Comparison of ENCODE assay signal across 10 cellular contexts in the genomic region with DNA sequence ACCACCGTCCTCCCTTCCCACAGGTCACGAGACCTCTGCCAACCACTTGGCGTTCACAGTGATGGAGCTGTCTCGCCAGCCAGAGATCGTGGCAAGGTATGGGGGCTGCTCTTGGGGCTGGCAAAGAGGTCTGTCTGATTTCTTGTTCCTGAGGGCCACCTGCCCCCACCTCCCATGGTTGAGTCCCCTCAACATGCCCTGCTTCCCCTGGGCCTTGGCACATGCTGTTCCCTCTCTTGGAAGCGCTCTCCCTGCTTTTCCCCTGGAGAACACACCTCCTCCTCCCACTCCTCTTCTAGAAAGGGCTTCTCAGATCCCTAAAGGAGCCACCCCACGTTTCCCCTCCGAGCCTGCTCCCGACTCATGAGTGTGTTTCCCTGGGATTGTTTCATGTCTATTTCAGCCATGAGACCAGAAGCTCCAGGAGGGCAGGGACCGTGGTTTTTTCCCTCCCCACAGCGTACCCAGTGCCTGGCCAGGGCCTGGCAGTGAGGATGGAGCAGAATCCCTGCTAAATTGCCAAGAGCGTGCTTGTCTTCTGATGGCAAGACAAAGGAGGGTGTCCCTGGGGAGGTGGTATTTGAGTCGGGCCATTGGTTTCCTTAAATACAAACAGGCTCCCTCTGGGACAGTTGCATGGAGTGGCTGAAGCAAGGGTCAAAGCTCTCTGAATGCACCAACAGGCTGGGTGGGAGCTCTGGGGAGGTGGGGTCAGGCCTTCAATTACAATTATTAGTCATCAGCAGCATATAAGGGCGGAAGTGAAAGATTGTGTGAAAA. TPM values are rescaled to one million over a fixed set of nuclear protein-coding genes. Genes with fewer than 3 reads are reported as not detected.
DNase-seq lines count a peak whose midpoint lies in the region; ATAC-seq and TF ChIP-seq lines count a peak whose summit lies in the region.
"Had no signal": no experiment of that assay in that cellular context is flagged by ENCODE, and none has a peak within 500 bp of the region (broad histone marks: within the 10 kb centered on the region; RNA-seq: fewer than 3 reads in every experiment).

No MANE protein-coding gene starts in this region.

- H3K4me1 Mint-ChIP-seq in activated CD4-positive, alpha-beta memory T cell treated with anti-CD3 and anti-CD28 coated beads, Interleukin-2, amount 10 ng/mL, durations not matched to agents 7 days and 5 days = no peaks in the 10 kb centered on the region
- H3K4me1 Mint-ChIP-seq in activated CD4-positive, alpha-beta memory T cell treated with anti-CD3 and anti-CD28 coated beads for 36 hours (ENCODE audit: low read depth) = no peaks in the 10 kb centered on the region
- H3K4me1 Mint-ChIP-seq in activated T-cell treated with anti-CD3 and anti-CD28 coated beads, Interleukin-2, amount 50 U/mL, for 4 hours (ENCODE audit: low read depth) = no peaks in the 10 kb centered on the region

- no peaks in the 10 kb centered on the region for H3K27me3 ChIP-seq in Karpas-422 (ENCODE audit: low read length)
- H3K27me3 ChIP-seq: tibial artery had no signal

- H3K4me3 ChIP-seq in HEK293 (ENCODE audit: low read depth, low read length) (no peak overlapping the region), Karpas-422 (ENCODE audit: low read length) (no peak overlapping the region)
- H3K4me3 ChIP-seq: tibial artery had no signal

- ATAC-seq in activated T-cell treated with anti-CD3 and anti-CD28 coated beads, Interleukin-2, amount 50 U/mL, for 4 hours = no peak

- no peaks in the 10 kb centered on the region for H3K9me3 Mint-ChIP-seq in activated CD4-positive, alpha-beta memory T cell treated with anti-CD3 and anti-CD28 coated beads, Interleukin-2, amount 10 ng/mL, durations not matched to agents 7 days and 5 days
- no peaks in the 10 kb centered on the region for H3K9me3 Mint-ChIP-seq in activated CD4-positive, alpha-beta memory T cell treated with anti-CD3 and anti-CD28 coated beads for 36 hours
- H3K9me3 Mint-ChIP-seq in activated T-cell treated with anti-CD3 and anti-CD28 coated beads, Interleukin-2, amount 50 U/mL, for 4 hours = no peaks in the 10 kb centered on the region

- H3K4me1 ChIP-seq in HEK293 (ENCODE audit: control insufficient read depth, insufficient read depth, low read length) (no peaks in the 10 kb centered on the region), Karpas-422 (ENCODE audit: low read length) (peaks cover 9% of the 10 kb centered on the region)
- H3K4me1 ChIP-seq: tibial artery had no signal

- H2AFZ ChIP-seq in Karpas-422 (ENCODE audit: low read length) = no peak overlapping the region

- no peak overlapping the region for H3K9ac ChIP-seq in Karpas-422 (ENCODE audit: low read length)

- no peak for TF ChIP-seq CTCF in HEK293 (tag by site-specific recombination; IDR thresholded peaks at IDR 0.05)

- POLR2A ChIA-PET in activated CD4-positive, alpha-beta memory T cell treated with anti-CD3 and anti-CD28 coated beads, Interleukin-2, amount 10 ng/mL, durations not matched to agents 7 days and 5 days (lab: Charles Lee) = no interaction called here
- POLR2A ChIA-PET in activated CD4-positive, alpha-beta memory T cell treated with anti-CD3 and anti-CD28 coated beads for 36 hours (lab: Charles Lee) = interaction anchor here (0.6 kb wide), 1 partner anchor 570 kb away, joined by 3 read pairs; no protein-coding TSS in a partner anchor
- POLR2A ChIA-PET in HEK293 (lab: Yijun Ruan, JAX) = no interaction called here

- no peaks in the 10 kb centered on the region for H3K9me3 ChIP-seq in HEK293 (ENCODE audit: control insufficient read depth, insufficient read depth, low read depth, low read length)
- H3K9me3 ChIP-seq in Karpas-422 (ENCODE audit: low read length) = no peaks in the 10 kb centered on the region
- H3K9me3 ChIP-seq: tibial artery had no signal

- CTCF ChIA-PET in activated CD4-positive, alpha-beta memory T cell treated with anti-CD3 and anti-CD28 coated beads, Interleukin-2, amount 10 ng/mL, durations not matched to agents 7 days and 5 days (lab: Charles Lee) = no interaction called here
- CTCF ChIA-PET in activated CD4-positive, alpha-beta memory T cell treated with anti-CD3 and anti-CD28 coated beads for 36 hours (lab: Charles Lee) = no interaction called here
- CTCF ChIA-PET in HEK293 (lab: Yijun Ruan, JAX) = interaction anchor here (1.0 to 1.4 kb wide), 2 partner anchors 12 to 193 kb away, joined by 3 to 4 read pairs; no protein-coding TSS in a partner anchor

- no peaks in the 10 kb centered on the region for H3K36me3 ChIP-seq in HEK293 (ENCODE audit: control insufficient read depth in 2 of 2, insufficient read depth in 1 of 2, low read length in 2 of 2)
- H3K36me3 ChIP-seq in Karpas-422 (ENCODE audit: insufficient read depth, low read length) = no peaks in the 10 kb centered on the region
- H3K36me3 ChIP-seq: tibial artery had no signal

- no peak overlapping the region for H3K27ac ChIP-seq in HEK293 (ENCODE audit: extremely low read depth, low read depth, low read length)
- H3K27ac ChIP-seq in Karpas-422 (ENCODE audit: low read length) = no peak overlapping the region
- H3K27ac ChIP-seq: tibial artery had no signal

- intact Hi-C loops in activated CD4-positive, alpha-beta memory T cell treated with anti-CD3 and anti-CD28 coated beads for 36 hours (cut with micrococcal nuclease) = no loop called here
- intact Hi-C loops in posterior vena cava (cut with DNase I) = no loop called here

- no peak overlapping the region for H3K27ac Mint-ChIP-seq in activated CD4-positive, alpha-beta memory T cell treated with anti-CD3 and anti-CD28 coated beads, Interleukin-2, amount 10 ng/mL, durations not matched to agents 7 days and 5 days
- no peak overlapping the region for H3K27ac Mint-ChIP-seq in activated CD4-positive, alpha-beta memory T cell treated with anti-CD3 and anti-CD28 coated beads for 36 hours
- H3K27ac Mint-ChIP-seq: activated naive CD8-positive, alpha-beta T cell had no signal

- H3K27me3 Mint-ChIP-seq in activated CD4-positive, alpha-beta memory T cell treated with anti-CD3 and anti-CD28 coated beads, Interleukin-2, amount 10 ng/mL, durations not matched to agents 7 days and 5 days = peaks cover 19% of the 10 kb centered on the region
- H3K27me3 Mint-ChIP-seq in activated CD4-positive, alpha-beta memory T cell treated with anti-CD3 and anti-CD28 coated beads for 36 hours = no peaks in the 10 kb centered on the region
- H3K27me3 Mint-ChIP-seq in activated T-cell treated with anti-CD3 and anti-CD28 coated beads, Interleukin-2, amount 50 U/mL, for 4 hours (ENCODE audit: low read depth) = peaks cover 8% of the 10 kb centered on the region

- H3K4me3 Mint-ChIP-seq in activated CD4-positive, alpha-beta memory T cell treated with anti-CD3 and anti-CD28 coated beads, Interleukin-2, amount 10 ng/mL, durations not matched to agents 7 days and 5 days = no peak overlapping the region
- no peak overlapping the region for H3K4me3 Mint-ChIP-seq in activated CD4-positive, alpha-beta memory T cell treated with anti-CD3 and anti-CD28 coated beads for 36 hours
- H3K4me3 Mint-ChIP-seq in activated T-cell treated with anti-CD3 and anti-CD28 coated beads, Interleukin-2, amount 50 U/mL, for 4 hours = no peak overlapping the region
- H3K4me3 Mint-ChIP-seq: activated naive CD8-positive, alpha-beta T cell had no signal

- H4K20me1 ChIP-seq in Karpas-422 (ENCODE audit: insufficient read depth, low read depth, low read length) = no peaks in the 10 kb centered on the region

- peak overlapping the region; percentile 11 for H3K4me2 ChIP-seq in Karpas-422 (ENCODE audit: low read depth, low read length, poor library complexity, severe bottlenecking)

- no peaks in the 10 kb centered on the region for H3K36me3 Mint-ChIP-seq in activated CD4-positive, alpha-beta memory T cell treated with anti-CD3 and anti-CD28 coated beads, Interleukin-2, amount 10 ng/mL, durations not matched to agents 7 days and 5 days (ENCODE audit: low read depth)
- H3K36me3 Mint-ChIP-seq in activated CD4-positive, alpha-beta memory T cell treated with anti-CD3 and anti-CD28 coated beads for 36 hours = no peaks in the 10 kb centered on the region
- H3K36me3 Mint-ChIP-seq in activated T-cell treated with anti-CD3 and anti-CD28 coated beads, Interleukin-2, amount 50 U/mL, for 4 hours (ENCODE audit: insufficient read depth) = no peaks in the 10 kb centered on the region
- H3K36me3 Mint-ChIP-seq: activated naive CD8-positive, alpha-beta T cell had no signal

- no peaks in the 10 kb centered on the region for H3K79me2 ChIP-seq in Karpas-422 (ENCODE audit: low read length)

- H3K9me2 ChIP-seq in Karpas-422 (replicated peaks; ENCODE audit: insufficient read depth, low read length) = no peaks in the 10 kb centered on the region

- DNase-seq in activated CD4-positive, alpha-beta memory T cell treated with anti-CD3 and anti-CD28 coated beads, Interleukin-2, amount 10 ng/mL, durations not matched to agents 7 days and 5 days = peak; percentile 12
- DNase-seq in activated CD4-positive, alpha-beta memory T cell treated with anti-CD3 and anti-CD28 coated beads for 36 hours = no peak
- DNase-seq in Karpas-422 (peak; percentile 56), retina (peak; percentile 45), posterior vena cava (ENCODE audit: low spot score) (no peak), medulla oblongata (ENCODE audit: extremely low spot score) (no peak)
- no peak for DNase-seq in activated T-cell treated with anti-CD3 and anti-CD28 coated beads, Interleukin-2, amount 50 U/mL, for 4 hours
- DNase-seq: tibial artery had no signal

TF ChIP-seq in HEK293, 187 proteins besides CTCF, POLR2A, EP300 and RAD21:
- TF ChIP-seq ZNF561 (tag by site-specific recombination; IDR thresholded peaks at IDR 0.05; ENCODE audit: borderline replicate concordance) (no peak), ZNF623 (tag by site-specific recombination; IDR thresholded peaks at IDR 0.05) (peak; percentile 51), SCRT1 (tag by site-specific recombination; IDR thresholded peaks at IDR 0.05; ENCODE audit: borderline replicate concordance) (no peak), OSR2 (tag by site-specific recombination; IDR thresholded peaks at IDR 0.05) (no peak), ZNF670 (tag by site-specific recombination; IDR thresholded peaks at IDR 0.05; ENCODE audit: low read depth) (no peak), ZNF155 (tag by site-specific recombination; IDR thresholded peaks at IDR 0.05) (no peak), ZBTB48 (tag by site-specific recombination; IDR thresholded peaks at IDR 0.05) (peak; percentile 51; the same call in 1 of the 2 replicates), ZNF223 (tag by site-specific recombination; IDR thresholded peaks at IDR 0.05) (no peak)

RNA-seq across cellular contexts. Expression of a gene that starts 34.1 kb away (rescaled TPM):
- total RNA-seq in activated CD4-positive, alpha-beta memory T cell treated with anti-CD3 and anti-CD28 coated beads, Interleukin-2, amount 10 ng/mL, durations not matched to agents 7 days and 5 days = under 1 TPM; 0.13 to 0.23 TPM
- under 1 TPM; 0.19 to 0.21 TPM for total RNA-seq in activated CD4-positive, alpha-beta memory T cell treated with anti-CD3 and anti-CD28 coated beads for 36 hours
- total RNA-seq in Karpas-422 (2014; rRNA removed; shearing (Covaris generic); ENCODE audit: low replicate concordance) = 0.52 and 1.3 TPM in 2 replicates
- under 1 TPM; 0.08 to 0.32 (median 0.14) TPM for total RNA-seq in activated T-cell treated with anti-CD3 and anti-CD28 coated beads, Interleukin-2, amount 50 U/mL, for 4 hours
- total RNA-seq in posterior vena cava = 1 to 10 TPM; 1.3 TPM

Comparison
In these comparisons a context has a peak if more than half of its experiments do, and no peak if none do; other contexts are left out.
1. DNase-seq: peak in activated CD4-positive, alpha-beta memory T cell treated with anti-CD3 and anti-CD28 coated beads, Interleukin-2, amount 10 ng/mL, durations not matched to agents 7 days and 5 days (single experiment), Karpas-422 (single experiment) and retina (single experiment); none in activated CD4-positive, alpha-beta memory T cell treated with anti-CD3 and anti-CD28 coated beads for 36 hours (single experiment), activated T-cell treated with anti-CD3 and anti-CD28 coated beads, Interleukin-2, amount 50 U/mL, for 4 hours (single experiment), posterior vena cava (single experiment) and medulla oblongata (single experiment).